1 cellular context compared by ENCODE assay signal in genomic region chr12:50087159-50087558, GRCh38.
TF ChIP-seq lines count a peak whose summit lies in the region.

No MANE protein-coding gene starts in this region.

TF ChIP-seq in GM23338, 12 proteins besides CTCF, POLR2A, EP300 and RAD21 (continued from another document):
- TF ChIP-seq CREB1 (CRISPR knock-in tag; IDR thresholded peaks at IDR 0.05; ENCODE audit: low read depth) = no peak
- TF ChIP-seq POLR2AphosphoS5 (IDR thresholded peaks at IDR 0.05; ENCODE audit: low read depth) = no peak
- no peak for TF ChIP-seq ZNF462 (CRISPR knock-in tag; IDR thresholded peaks at IDR 0.05)
- TF ChIP-seq ZNF114 (CRISPR knock-in tag; IDR thresholded peaks at IDR 0.05) = no peak
- TF ChIP-seq EZH2phosphoT487 (IDR thresholded peaks at IDR 0.05; ENCODE audit: unreplicated experiment) = no peak
- no peak for TF ChIP-seq ETS1 (IDR thresholded peaks at IDR 0.05)
